ENCODE assay signal across 8 cellular contexts in genomic region chr14:76919431-76919810, GRCh38.
A peak's percentile ranks its signal among the peaks of the same experiment; 100 is the strongest.
DNase-seq lines count a peak whose midpoint lies in the region; ATAC-seq and TF ChIP-seq lines count a peak whose summit lies in the region.

No MANE protein-coding gene starts in this region.

- H3K4me3 Mint-ChIP-seq in activated T-cell treated with anti-CD3 and anti-CD28 coated beads, Interleukin-2, amount 50 U/mL, for 72 hours: peak overlapping the region; percentile 48 to 64
- H3K4me3 Mint-ChIP-seq in chondrocyte (ENCODE audit: unreplicated experiment): peak overlapping the region; percentile 54

- TF ChIP-seq CTCF in chondrocyte (IDR thresholded peaks at IDR 0.05) (no peak), upper lobe of right lung (IDR thresholded peaks at IDR 0.05) (no peak)

- no peak overlapping the region for H3K27ac Mint-ChIP-seq in activated T-cell treated with anti-CD3 and anti-CD28 coated beads, Interleukin-2, amount 50 U/mL, for 72 hours
- H3K27ac Mint-ChIP-seq in chondrocyte (ENCODE audit: unreplicated experiment): peak overlapping the region; percentile 99

- no peak for ATAC-seq in activated T-cell treated with anti-CD3 and anti-CD28 coated beads, Interleukin-2, amount 50 U/mL, for 72 hours (replicated peaks in 1 of 2)
- ATAC-seq in upper lobe of right lung: no peak
- ATAC-seq in HG02870 (IDR thresholded peaks at IDR 0.05; ENCODE audit: unreplicated experiment): no peak

- no peaks in the 10 kb centered on the region for H3K36me3 ChIP-seq in upper lobe of right lung

- H3K27me3 Mint-ChIP-seq in activated T-cell treated with anti-CD3 and anti-CD28 coated beads, Interleukin-2, amount 50 U/mL, for 72 hours (ENCODE audit: low read depth): no peaks in the 10 kb centered on the region
- H3K27me3 Mint-ChIP-seq in chondrocyte (ENCODE audit: low read depth): no peaks in the 10 kb centered on the region

- peaks cover 37% of the 10 kb centered on the region for H3K4me1 ChIP-seq in upper lobe of right lung

- DNase-seq in activated T-cell treated with anti-CD3 and anti-CD28 coated beads, Interleukin-2, amount 50 U/mL, for 72 hours: no peak
- DNase-seq in activated T-cell treated with anti-CD3 and anti-CD28 coated beads for 4 hours: no peak
- DNase-seq in chondrocyte (ENCODE audit: low spot score): no peak
- DNase-seq in mucosa of gallbladder (ENCODE audit: low spot score): peak; percentile 30
- DNase-seq in upper lobe of right lung: no peak
- no peak for DNase-seq in NCI-H748 (lab: John Stamatoyannopoulos, UW; ENCODE audit: unreplicated experiment)
- no peak for DNase-seq in mesenteric fat pad (ENCODE audit: low spot score)

- intact Hi-C loops in upper lobe of right lung (cut with DNase I): loop anchor here (10.0 kb wide), 1 partner anchor 105 kb away; the partner anchor contains the start of gene IRF2BPL

- peak overlapping the region; percentile 88 for H3K27ac ChIP-seq in upper lobe of right lung

- H3K36me3 Mint-ChIP-seq in activated T-cell treated with anti-CD3 and anti-CD28 coated beads, Interleukin-2, amount 50 U/mL, for 72 hours (ENCODE audit: insufficient read depth in 2 of 2): no peaks in the 10 kb centered on the region
- no peaks in the 10 kb centered on the region for H3K36me3 Mint-ChIP-seq in chondrocyte (ENCODE audit: low read depth)

- no peaks in the 10 kb centered on the region for H3K9me3 ChIP-seq in upper lobe of right lung

- H3K27me3 ChIP-seq in upper lobe of right lung: no peaks in the 10 kb centered on the region

- H3K4me3 ChIP-seq in upper lobe of right lung: no peak overlapping the region

- peaks cover 52% of the 10 kb centered on the region for H3K4me1 Mint-ChIP-seq in activated T-cell treated with anti-CD3 and anti-CD28 coated beads, Interleukin-2, amount 50 U/mL, for 72 hours (ENCODE audit: low read depth)
- peaks cover 86% of the 10 kb centered on the region for H3K4me1 Mint-ChIP-seq in chondrocyte (ENCODE audit: low read depth)

- no peaks in the 10 kb centered on the region for H3K9me3 Mint-ChIP-seq in activated T-cell treated with anti-CD3 and anti-CD28 coated beads, Interleukin-2, amount 50 U/mL, for 72 hours
- no peaks in the 10 kb centered on the region for H3K9me3 Mint-ChIP-seq in chondrocyte (ENCODE audit: low read depth)
